11 cellular contexts compared by ENCODE assay signal in the genomic region with DNA sequence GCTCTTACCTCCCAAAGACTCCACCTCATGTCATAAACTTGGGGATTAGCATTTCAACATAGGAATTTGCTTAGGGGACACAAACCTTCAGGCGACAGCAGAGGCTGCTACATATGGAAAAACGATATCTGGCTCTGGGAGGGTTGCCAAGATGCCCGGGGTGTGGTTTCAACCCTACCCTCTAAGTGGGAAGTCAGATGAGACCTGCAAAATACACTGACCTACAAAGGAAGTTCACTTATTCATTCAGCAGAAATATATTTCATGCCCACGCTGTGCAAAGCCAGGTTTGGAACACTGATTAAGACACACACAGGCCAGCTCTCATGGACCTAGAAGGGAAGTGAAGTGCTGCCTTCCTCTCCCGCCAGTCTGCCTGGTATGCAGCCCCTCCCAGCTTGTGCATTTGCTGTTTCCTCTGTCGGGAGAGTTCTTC.
DNase-seq lines count a peak whose midpoint lies in the region; ATAC-seq, FAIRE-seq and TF ChIP-seq lines count a peak whose summit lies in the region.
"Had no signal": no experiment of that assay in that cellular context is flagged by ENCODE, and none has a peak within 500 bp of the region (broad histone marks: within the 10 kb centered on the region; RNA-seq: fewer than 3 reads in every experiment).

No MANE protein-coding gene starts in this region.

- peaks cover 3% of the 10 kb centered on the region for H3K4me1 Mint-ChIP-seq in astrocyte (ENCODE audit: low read depth, unreplicated experiment)
- H3K4me1 Mint-ChIP-seq in endodermal cell = peaks cover 19% of the 10 kb centered on the region
- H3K4me1 Mint-ChIP-seq: stimulated activated naive B cell treated with anti-CD40 and anti-IgM and Interleukin-4, amounts not matched to agents 10 μg/mL and 1 μg/mL and 100 μg/mL, for 72 hours had no signal

- H3K4me3 ChIP-seq in astrocyte (ENCODE audit: insufficient read depth, low read depth, low read length) (no peak overlapping the region), left lung (no peak overlapping the region), endodermal cell (ENCODE audit: low read length) (no peak overlapping the region), dorsolateral prefrontal cortex (no peak overlapping the region)
- H3K4me3 ChIP-seq: GM23338 had no signal

- FAIRE-seq in astrocyte (lab: Jason Lieb, UNC) = no peak

- in situ Hi-C loops in KBM-7 (cut with MboI; ENCODE audit: low pct_unique_long_range_greater_than_20kb, low sequenced_read_pairs) = no loop called here

- H3K27me3 ChIP-seq in astrocyte (ENCODE audit: insufficient read depth, low read length) (no peaks in the 10 kb centered on the region), left lung (no peaks in the 10 kb centered on the region), endodermal cell (ENCODE audit: control insufficient read depth, insufficient read depth, low read length, poor library complexity, severe bottlenecking) (no peaks in the 10 kb centered on the region), dorsolateral prefrontal cortex (no peaks in the 10 kb centered on the region)

- TF ChIP-seq CTCF in astrocyte (IDR thresholded peaks at IDR 0.05; ENCODE audit: insufficient read depth, low read depth, low read length) (no peak), left lung (IDR thresholded peaks at IDR 0.05) (no peak), endodermal cell (conservative IDR thresholded peaks at IDR 0.05) (no peak), dorsolateral prefrontal cortex (IDR thresholded peaks at IDR 0.05 in 54 of 56, conservative IDR thresholded peaks at IDR 0.05 in 2 of 56; ENCODE audit: low read depth in 1 of 56, partially characterized antibody in 56 of 56) (no peak)

- ATAC-seq in left lung = peak; percentile 71
- no peak for ATAC-seq in HG03439 (IDR thresholded peaks at IDR 0.05; ENCODE audit: unreplicated experiment)
- ATAC-seq: GM23338; Panc1; stimulated activated naive B cell treated with anti-CD40 and anti-IgM and Interleukin-4, amounts not matched to agents 10 μg/mL and 1 μg/mL and 100 μg/mL, for 72 hours had no signal

- no peaks in the 10 kb centered on the region for H3K27me3 Mint-ChIP-seq in astrocyte (ENCODE audit: low read depth, unreplicated experiment)
- H3K27me3 Mint-ChIP-seq in endodermal cell (ENCODE audit: insufficient read depth) = no peaks in the 10 kb centered on the region

- H3K27ac ChIP-seq in astrocyte (ENCODE audit: low read depth, low read length) (no peak overlapping the region), left lung (peak overlapping the region in 1 of 2 donors; percentile 8), endodermal cell (ENCODE audit: low read depth, low read length) (no peak overlapping the region), dorsolateral prefrontal cortex (no peak overlapping the region)

- no peak overlapping the region for H3K9ac ChIP-seq in astrocyte (ENCODE audit: low read length)
- no peak overlapping the region for H3K9ac ChIP-seq in endodermal cell (ENCODE audit: extremely low read depth, low read length, poor library complexity, severe bottlenecking)

- peaks cover 6% of the 10 kb centered on the region for H3K36me3 Mint-ChIP-seq in astrocyte (ENCODE audit: low read depth, unreplicated experiment)
- peaks cover 34% of the 10 kb centered on the region for H3K36me3 Mint-ChIP-seq in endodermal cell (ENCODE audit: low read depth)
- H3K36me3 Mint-ChIP-seq: stimulated activated naive B cell treated with anti-CD40 and anti-IgM and Interleukin-4, amounts not matched to agents 10 μg/mL and 1 μg/mL and 100 μg/mL, for 72 hours had no signal

- WGBS in endodermal cell (ENCODE audit: insufficient coverage in 1 of 2, insufficient read length in 1 of 2), 2 experiments = 92 to 93% methylated on average over 6 of the region's 6 CpGs

- peak; percentile 5 for DNase-seq in AG08396 (ENCODE audit: low spot score)
- peak; percentile 66 for DNase-seq in KBM-7
- DNase-seq in astrocyte (ENCODE audit: low read depth) = peak; percentile 8
- peak in 1 of 2 donors; percentile 37 for DNase-seq in left lung
- no peak for DNase-seq in endodermal cell
- no peak for DNase-seq in NCI-H774 (lab: John Stamatoyannopoulos, UW)
- DNase-seq in dorsolateral prefrontal cortex = no peak
- DNase-seq: stimulated activated naive B cell treated with anti-CD40 and anti-IgM and Interleukin-4, amounts not matched to agents 10 μg/mL and 1 μg/mL and 100 μg/mL, for 72 hours had no signal

- H3K27ac Mint-ChIP-seq in astrocyte (ENCODE audit: unreplicated experiment) (no peak overlapping the region), endodermal cell (no peak overlapping the region)
- H3K27ac Mint-ChIP-seq: GM23338; stimulated activated naive B cell treated with anti-CD40 and anti-IgM and Interleukin-4, amounts not matched to agents 10 μg/mL and 1 μg/mL and 100 μg/mL, for 72 hours had no signal

- H3K9me3 ChIP-seq in astrocyte (ENCODE audit: insufficient read depth, low read depth, low read length) (no peaks in the 10 kb centered on the region), left lung (no peaks in the 10 kb centered on the region), endodermal cell (ENCODE audit: control insufficient read depth, low read length) (peaks cover 6% of the 10 kb centered on the region)

- intact Hi-C loops in left lung (cut with DNase I) = no loop called here
- intact Hi-C loops in dorsolateral prefrontal cortex (cut with DNase I) = no loop called here

- H3K4me1 ChIP-seq in astrocyte (ENCODE audit: insufficient read depth, low read length) (no peaks in the 10 kb centered on the region), left lung (peaks cover 0 to 9% of the 10 kb centered on the region in 2 donors), endodermal cell (ENCODE audit: control insufficient read depth, insufficient read depth, low read length) (peaks cover 18% of the 10 kb centered on the region)

- H4K20me1 ChIP-seq in astrocyte (ENCODE audit: insufficient read depth, low read length) = no peaks in the 10 kb centered on the region

- H3K9me3 Mint-ChIP-seq in astrocyte (ENCODE audit: unreplicated experiment) = no peaks in the 10 kb centered on the region
- H3K9me3 Mint-ChIP-seq in endodermal cell = no peaks in the 10 kb centered on the region
- H3K9me3 Mint-ChIP-seq: GM23338; stimulated activated naive B cell treated with anti-CD40 and anti-IgM and Interleukin-4, amounts not matched to agents 10 μg/mL and 1 μg/mL and 100 μg/mL, for 72 hours had no signal

- H2AFZ ChIP-seq in astrocyte (ENCODE audit: low read depth, low read length) = no peak overlapping the region
- H2AFZ ChIP-seq: GM23338 had no signal

- H3K79me2 ChIP-seq in astrocyte (ENCODE audit: insufficient read depth, low read length) = no peaks in the 10 kb centered on the region

- H3K4me2 ChIP-seq in astrocyte (ENCODE audit: low read length) = no peak overlapping the region
- H3K4me2 ChIP-seq: GM23338 had no signal

- H3K36me3 ChIP-seq in astrocyte (ENCODE audit: insufficient read depth, low read length) (no peaks in the 10 kb centered on the region), left lung (no peaks in the 10 kb centered on the region), endodermal cell (ENCODE audit: control insufficient read depth, insufficient read depth, low read length) (peaks cover 8% of the 10 kb centered on the region)

- H3K4me3 Mint-ChIP-seq in astrocyte (ENCODE audit: unreplicated experiment) (no peak overlapping the region), endodermal cell (no peak overlapping the region)
- H3K4me3 Mint-ChIP-seq: GM23338; stimulated activated naive B cell treated with anti-CD40 and anti-IgM and Interleukin-4, amounts not matched to agents 10 μg/mL and 1 μg/mL and 100 μg/mL, for 72 hours had no signal

Comparison
In these comparisons a context has a peak if more than half of its experiments do, and no peak if none do; other contexts are left out.
1. DNase-seq: peak in AG08396 (single experiment), KBM-7 (single experiment) and astrocyte (single experiment); none in endodermal cell (single experiment), NCI-H774 (single experiment) and dorsolateral prefrontal cortex (0 of 10).